20 cellular contexts compared by ENCODE assay signal in the genomic region with DNA sequence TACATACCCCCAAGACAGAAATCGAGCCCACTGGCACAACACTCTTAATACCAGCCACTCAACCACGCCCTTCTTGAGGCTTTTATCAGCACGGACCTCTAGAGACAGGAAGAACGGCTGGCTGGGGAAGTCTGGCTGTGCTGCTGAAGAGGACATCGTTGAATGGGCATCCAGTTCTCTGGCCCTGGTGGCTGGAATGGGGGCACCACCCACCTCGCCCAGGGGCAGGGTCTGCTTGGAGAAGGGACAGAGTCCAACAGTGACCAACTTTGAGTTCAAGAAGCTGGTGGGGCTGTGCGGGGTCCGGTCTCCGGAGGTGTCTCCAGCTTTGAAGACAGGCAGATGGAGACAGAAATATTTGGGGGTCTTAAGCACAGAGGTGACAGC.
DNase-seq lines count a peak whose midpoint lies in the region; ATAC-seq and TF ChIP-seq lines count a peak whose summit lies in the region.
"Had no signal": no experiment of that assay in that cellular context is flagged by ENCODE, and none has a peak within 500 bp of the region (broad histone marks: within the 10 kb centered on the region; RNA-seq: fewer than 3 reads in every experiment).

No MANE protein-coding gene starts in this region.

- H3K36me3 ChIP-seq in BJ (ENCODE audit: control insufficient read depth, insufficient read depth, low read length) = 0 out of 2 replicates have a peak, but pooled peaks cover 1% of the 10 kb centered on the region
- H3K36me3 ChIP-seq in GM23248 (ENCODE audit: low read depth) = no peaks in the 10 kb centered on the region
- no peaks in the 10 kb centered on the region for H3K36me3 ChIP-seq in brain microvascular endothelial cell (replicated peaks)
- no peaks in the 10 kb centered on the region for H3K36me3 ChIP-seq in neural progenitor cell
- H3K36me3 ChIP-seq in PC-3 (ENCODE audit: low read depth, low read length) = no peaks in the 10 kb centered on the region
- H3K36me3 ChIP-seq: thyroid gland had no signal

- H3K27ac Mint-ChIP-seq in neural progenitor cell = peak overlapping the region; percentile 46

- no peaks in the 10 kb centered on the region for H4K20me1 ChIP-seq in GM23248 (ENCODE audit: insufficient read depth)
- H4K20me1 ChIP-seq in neural progenitor cell (ENCODE audit: low read depth) = no peaks in the 10 kb centered on the region
- H4K20me1 ChIP-seq in PC-3 (ENCODE audit: low read length) = no peaks in the 10 kb centered on the region

- no peaks in the 10 kb centered on the region for H3K27me3 Mint-ChIP-seq in neural progenitor cell (ENCODE audit: insufficient read depth, low read depth)

- CTCF ChIA-PET in BJ (lab: Yijun Ruan, JAX) (interaction anchor here (2.5 kb wide), 1 partner anchor 148 kb away, joined by 14 read pairs; no protein-coding TSS in a partner anchor), PC-3 (lab: Charles Lee) (no interaction called here)

- H3K36me3 Mint-ChIP-seq in neural progenitor cell = no peaks in the 10 kb centered on the region

- peaks cover 25% of the 10 kb centered on the region for H3K4me1 Mint-ChIP-seq in neural progenitor cell

- H3K79me2 ChIP-seq in GM23248 (ENCODE audit: insufficient read depth) = peaks cover 67% of the 10 kb centered on the region
- H3K79me2 ChIP-seq in neural progenitor cell (ENCODE audit: low read depth) = no peaks in the 10 kb centered on the region
- H3K79me2 ChIP-seq in PC-3 (ENCODE audit: low read length) = no peaks in the 10 kb centered on the region

- intact Hi-C loops in PC-3 (cut with micrococcal nuclease) = no loop called here

- peak overlapping the region; percentile 99 for H3K27ac ChIP-seq in GM23248
- H3K27ac ChIP-seq in brain microvascular endothelial cell = peak overlapping the region; percentile 74
- H3K27ac ChIP-seq in neural progenitor cell = no peak overlapping the region
- H3K27ac ChIP-seq in PC-3 (ENCODE audit: low read length) = no peak overlapping the region
- H3K27ac ChIP-seq: HL-60, thyroid gland had no signal

- 27 to 32% methylated on average over 8 to 9 of the region's 9 CpGs for WGBS in GM23248 (ENCODE audit: low coverage in 1 of 2, low lambda C conversion rate in 2 of 2, missing lambda C conversion rate in 2 of 2), 2 experiments

- ATAC-seq in PC-3 = no peak
- ATAC-seq in HG02981 (IDR thresholded peaks at IDR 0.05; ENCODE audit: unreplicated experiment) = no peak

- DNase-seq in BJ (ENCODE audit: low read depth) (no peak), GM23248 (no peak), brain microvascular endothelial cell (no peak), neural progenitor cell (ENCODE audit: low spot score) (no peak), PC-3 (no peak), CD1c-positive myeloid dendritic cell (ENCODE audit: extremely low spot score) (no peak), amygdala (lab: John Stamatoyannopoulos, UW) (no peak)
- DNase-seq: activated gamma-delta T cell, dorsolateral prefrontal cortex, erythroblast, head of caudate nucleus, KBM-7, NCI-H1048, NCI-H2107, NCI-H748 treated with DMSO at 0.1 percent for 48 hours, nucleus accumbens, SK-N-SH, thyroid gland had no signal

- peak overlapping the region; percentile 68 for H3K4me2 ChIP-seq in GM23248 (ENCODE audit: unreplicated experiment)
- no peak overlapping the region for H3K4me2 ChIP-seq in neural progenitor cell
- no peak overlapping the region for H3K4me2 ChIP-seq in PC-3 (ENCODE audit: low read length)
- H3K4me2 ChIP-seq: SK-N-SH had no signal

- H2AFZ ChIP-seq in GM23248 (no peak overlapping the region), neural progenitor cell (replicated peaks) (no peak overlapping the region), PC-3 (ENCODE audit: low read length) (no peak overlapping the region)

- no peaks in the 10 kb centered on the region for H3K9me3 Mint-ChIP-seq in neural progenitor cell

- in situ Hi-C loops in GM23248 (cut with MboI) = no loop called here
- in situ Hi-C loops in brain microvascular endothelial cell (cut with HindIII; ENCODE audit: low pct_ligation_motif_present, low sequenced_read_pairs) = no loop called here

- H3K4me3 ChIP-seq in BJ (ENCODE audit: low read depth, low read length) = no peak overlapping the region
- peak overlapping the region; percentile 20; the same call in 1 of the 2 replicates for H3K4me3 ChIP-seq in GM23248
- no peak overlapping the region for H3K4me3 ChIP-seq in brain microvascular endothelial cell (ENCODE audit: low read depth, low read length)
- H3K4me3 ChIP-seq in neural progenitor cell = no peak overlapping the region
- H3K4me3 ChIP-seq in PC-3 (ENCODE audit: low read length) = no peak overlapping the region
- H3K4me3 ChIP-seq: dorsolateral prefrontal cortex, thyroid gland had no signal

- no peak overlapping the region for H3K4me3 Mint-ChIP-seq in neural progenitor cell

- no peaks in the 10 kb centered on the region for H3K9me3 ChIP-seq in GM23248 (ENCODE audit: low read depth)
- no peaks in the 10 kb centered on the region for H3K9me3 ChIP-seq in neural progenitor cell (ENCODE audit: low read depth)
- H3K9me3 ChIP-seq in PC-3 (ENCODE audit: low read length) = no peaks in the 10 kb centered on the region
- H3K9me3 ChIP-seq: SK-N-SH, thyroid gland had no signal

- POLR2A ChIA-PET in BJ (lab: Charles Lee) (no interaction called here), PC-3 (lab: Charles Lee; ENCODE audit: unreplicated experiment) (no interaction called here)

- H3F3A ChIP-seq in GM23248 (ENCODE audit: insufficient read depth) (peaks cover 76% of the 10 kb centered on the region), neural progenitor cell (ENCODE audit: low read depth) (no peaks in the 10 kb centered on the region), PC-3 (ENCODE audit: low read length, unreplicated experiment) (no peaks in the 10 kb centered on the region)

- no TSS peak for BruUV-seq in PC-3 (replicated peaks; lab: Mats Ljungman, UMichigan)

- no peaks in the 10 kb centered on the region for H3K27me3 ChIP-seq in BJ (ENCODE audit: control insufficient read depth, insufficient read depth, low read length)
- no peaks in the 10 kb centered on the region for H3K27me3 ChIP-seq in GM23248 (replicated peaks; ENCODE audit: insufficient read depth)
- H3K27me3 ChIP-seq in brain microvascular endothelial cell (replicated peaks) = no peaks in the 10 kb centered on the region
- H3K27me3 ChIP-seq in neural progenitor cell = no peaks in the 10 kb centered on the region
- H3K27me3 ChIP-seq in PC-3 (ENCODE audit: low read length) = no peaks in the 10 kb centered on the region
- H3K27me3 ChIP-seq: dorsolateral prefrontal cortex, thyroid gland had no signal

- peaks cover 74% of the 10 kb centered on the region for H3K4me1 ChIP-seq in GM23248 (ENCODE audit: insufficient read depth)
- H3K4me1 ChIP-seq in neural progenitor cell = no peaks in the 10 kb centered on the region
- H3K4me1 ChIP-seq in PC-3 (ENCODE audit: insufficient read depth, low read length) = no peaks in the 10 kb centered on the region

- TF ChIP-seq CTCF in BJ (IDR thresholded peaks at IDR 0.05; ENCODE audit: insufficient read depth, low read depth, low read length) (0 out of 2 replicates have a peak, but pooled peaks have one; percentile 12), brain microvascular endothelial cell (IDR thresholded peaks at IDR 0.05; ENCODE audit: low read depth, low read length, missing control alignments) (no peak), neural progenitor cell (IDR thresholded peaks at IDR 0.05) (no peak), PC-3 (conservative IDR thresholded peaks at IDR 0.05; ENCODE audit: low read depth, low read length) (no peak)

- H3K9me2 ChIP-seq in GM23248 (ENCODE audit: insufficient read depth) (no peaks in the 10 kb centered on the region), PC-3 (replicated peaks; ENCODE audit: low read length) (no peaks in the 10 kb centered on the region)
- H3K9me2 ChIP-seq: SK-N-SH had no signal

- H3K9ac ChIP-seq in GM23248 (peak overlapping the region; percentile 86), neural progenitor cell (no peak overlapping the region), PC-3 (ENCODE audit: low read length) (no peak overlapping the region)
- H3K9ac ChIP-seq: SK-N-SH had no signal

Comparison
In these comparisons a context has a peak if more than half of its experiments do, and no peak if none do; other contexts are left out.
1. H3K27ac ChIP-seq: peak in GM23248 (single experiment) and brain microvascular endothelial cell (single experiment); none in neural progenitor cell (single experiment) and PC-3 (single experiment).